22 cellular contexts compared by ENCODE assay signal in genomic region chr15:91476861-91477260, GRCh38.
"Had no signal": no experiment of that assay in that cellular context is flagged by ENCODE, and none has a peak within 500 bp of the region (broad histone marks: within the 10 kb centered on the region; RNA-seq: fewer than 3 reads in every experiment).

No MANE protein-coding gene starts in this region.

- H3K36me3 ChIP-seq: colonic mucosa, ovary, spleen, thoracic aorta, tibial nerve, upper lobe of left lung had no signal

- H3K36me3 Mint-ChIP-seq: memory B cell; natural killer cell; stimulated activated naive B cell treated with anti-CD40 and anti-IgM and Interleukin-4, amounts not matched to agents 10 μg/mL and 1 μg/mL and 100 μg/mL, for 72 hours had no signal

- H3K9me3 ChIP-seq: colonic mucosa, ovary, psoas muscle, spleen, thoracic aorta, tibial nerve, upper lobe of left lung had no signal

- H3K4me3 ChIP-seq: colonic mucosa, lung, ovary, psoas muscle, skin epidermis, spleen, thoracic aorta, tibial nerve, upper lobe of left lung had no signal

- H3K4me3 Mint-ChIP-seq: memory B cell; natural killer cell; stimulated activated naive B cell treated with anti-CD40 and anti-IgM and Interleukin-4, amounts not matched to agents 10 μg/mL and 1 μg/mL and 100 μg/mL, for 72 hours; stimulated activated naive CD8-positive, alpha-beta T cell treated with anti-CD3 and anti-CD28 coated beads, Interleukin-15, Interleukin-2, amounts not matched to agents 100 ng/mL and 50 ng/mL, for 24 hours had no signal

- ATAC-seq: left lobe of liver; natural killer cell; psoas muscle; right cardiac atrium; stimulated activated naive B cell treated with anti-CD40 and anti-IgM and Interleukin-4, amounts not matched to agents 10 μg/mL and 1 μg/mL and 100 μg/mL, for 72 hours had no signal

- H3K27ac Mint-ChIP-seq: memory B cell; natural killer cell; stimulated activated naive B cell treated with anti-CD40 and anti-IgM and Interleukin-4, amounts not matched to agents 10 μg/mL and 1 μg/mL and 100 μg/mL, for 72 hours; stimulated activated naive CD8-positive, alpha-beta T cell treated with anti-CD3 and anti-CD28 coated beads, Interleukin-15, Interleukin-2, amounts not matched to agents 100 ng/mL and 50 ng/mL, for 24 hours had no signal

- H3K4me1 ChIP-seq: psoas muscle, tibial nerve had no signal

- H3K27me3 Mint-ChIP-seq: stimulated activated naive CD8-positive, alpha-beta T cell treated with anti-CD3 and anti-CD28 coated beads, Interleukin-15, Interleukin-2, amounts not matched to agents 100 ng/mL and 50 ng/mL, for 24 hours had no signal

- H3K27me3 ChIP-seq: colonic mucosa, ovary, tibial nerve, upper lobe of left lung had no signal

- DNase-seq: colonic mucosa; dermis blood vessel endothelial cell; effector memory CD4-positive, alpha-beta T cell; head of caudate nucleus; kidney; natural killer cell; occipital lobe; ovary; posterior cingulate gyrus; psoas muscle; right cardiac atrium; spleen; stimulated activated CD4-positive, alpha-beta T cell treated with anti-CD3 and anti-CD28 coated beads, Interleukin-2, amount 100 ng/mL, for 48 hours; stimulated activated naive B cell treated with anti-CD40 and anti-IgM and Interleukin-4, amounts not matched to agents 10 μg/mL and 1 μg/mL and 100 μg/mL, for 72 hours; upper lobe of left lung had no signal

- H3K27ac ChIP-seq: colonic mucosa, ovary, psoas muscle, skin epidermis, spleen, thoracic aorta, tibial nerve, upper lobe of left lung had no signal
